In genomic region chr3:149442845-149443544, GRCh38 we compare ENCODE assay signal across 12 cellular contexts. TPM values are rescaled to one million over a fixed set of nuclear protein-coding genes. Genes with fewer than 3 reads are reported as not detected.
DNase-seq lines count a peak whose midpoint lies in the region; ATAC-seq and TF ChIP-seq lines count a peak whose summit lies in the region.
"Had no signal": no experiment of that assay in that cellular context is flagged by ENCODE, and none has a peak within 500 bp of the region (broad histone marks: within the 10 kb centered on the region; RNA-seq: fewer than 3 reads in every experiment).

No MANE protein-coding gene starts in this region.

- no peaks in the 10 kb centered on the region for H3K9me2 ChIP-seq in PC-9 (ENCODE audit: insufficient read depth)

- peak overlapping the region; percentile 43; the same call in 1 of the 2 replicates for H2AFZ ChIP-seq in PC-9

- H3K36me3 ChIP-seq in PC-9 (ENCODE audit: low read depth) (no peaks in the 10 kb centered on the region), upper lobe of right lung (no peaks in the 10 kb centered on the region)

- CTCF ChIA-PET in PC-9 (lab: Charles Lee) = no interaction called here

- H3K4me3 ChIP-seq in PC-9 (no peak overlapping the region), upper lobe of right lung (no peak overlapping the region)

- POLR2A ChIA-PET in PC-9 (lab: Charles Lee; ENCODE audit: unreplicated experiment) = interaction anchor here (0.5 to 1.0 kb wide), 2 partner anchors 65 to 128 kb away, joined by 3 to 11 read pairs; partner anchors contain the start of gene TM4SF1
- POLR2A ChIA-PET in naive thymus-derived CD8-positive, alpha-beta T cell (lab: Charles Lee) = no interaction called here

- no peaks in the 10 kb centered on the region for H3K9me3 ChIP-seq in PC-9 (ENCODE audit: insufficient read depth, low read depth)
- no peaks in the 10 kb centered on the region for H3K9me3 ChIP-seq in upper lobe of right lung

- intact Hi-C loops in PC-9 (cut with micrococcal nuclease; ENCODE audit: unreplicated experiment) (no loop called here), upper lobe of right lung (cut with DNase I) (no loop called here)

- peak overlapping the region; percentile 56 for H3K27ac ChIP-seq in PC-9
- H3K27ac ChIP-seq in upper lobe of right lung = no peak overlapping the region
- H3K27ac ChIP-seq: C4-2B had no signal

- no peaks in the 10 kb centered on the region for H3K36me3 Mint-ChIP-seq in naive thymus-derived CD8-positive, alpha-beta T cell

- peak overlapping the region; percentile 38 for H3K4me2 ChIP-seq in PC-9

- H3K9me3 Mint-ChIP-seq in naive thymus-derived CD8-positive, alpha-beta T cell = peaks cover 0 to 3% (median 0%) of the 10 kb centered on the region in 9 donors
- H3K9me3 Mint-ChIP-seq: activated T-helper 17 cell treated with anti-CD3 and anti-CD28 coated beads, Interleukin-2, amount 50 U/mL, for 72 hours; T-helper 2 cell treated with Interferon-gamma antibody and Interleukin-4, amounts not matched to agents 5 μg/mL and 100 μg/mL, for 36 hours had no signal

- H3K27me3 ChIP-seq in PC-9 (ENCODE audit: insufficient read depth, low read depth) (no peaks in the 10 kb centered on the region), upper lobe of right lung (no peaks in the 10 kb centered on the region)

- H3K4me3 Mint-ChIP-seq in naive thymus-derived CD8-positive, alpha-beta T cell = no peak overlapping the region
- H3K4me3 Mint-ChIP-seq: activated T-helper 17 cell treated with anti-CD3 and anti-CD28 coated beads, Interleukin-2, amount 50 U/mL, for 72 hours; T-helper 2 cell treated with Interferon-gamma antibody and Interleukin-4, amounts not matched to agents 5 μg/mL and 100 μg/mL, for 36 hours had no signal

- no TSS peak for BruUV-seq in PC-9 (replicated peaks; lab: Mats Ljungman, UMichigan)

- H3K27ac Mint-ChIP-seq in naive thymus-derived CD8-positive, alpha-beta T cell = no peak overlapping the region
- H3K27ac Mint-ChIP-seq: activated T-helper 17 cell treated with anti-CD3 and anti-CD28 coated beads, Interleukin-2, amount 50 U/mL, for 72 hours; T-helper 2 cell treated with Interferon-gamma antibody and Interleukin-4, amounts not matched to agents 5 μg/mL and 100 μg/mL, for 36 hours had no signal

- no peaks in the 10 kb centered on the region for H3K4me1 Mint-ChIP-seq in naive thymus-derived CD8-positive, alpha-beta T cell
- H3K4me1 Mint-ChIP-seq: activated T-helper 17 cell treated with anti-CD3 and anti-CD28 coated beads, Interleukin-2, amount 50 U/mL, for 72 hours had no signal

- no peak for TF ChIP-seq CTCF in PC-9 (conservative IDR thresholded peaks at IDR 0.05)
- TF ChIP-seq CTCF in upper lobe of right lung (IDR thresholded peaks at IDR 0.05) = no peak
- no peak for TF ChIP-seq CTCF in omental fat pad (IDR thresholded peaks at IDR 0.05)

- H3K79me2 ChIP-seq in PC-9 (ENCODE audit: low read depth) = no peaks in the 10 kb centered on the region

- peak; percentile 30 for ATAC-seq in upper lobe of right lung
- no peak for ATAC-seq in naive thymus-derived CD8-positive, alpha-beta T cell
- no peak for ATAC-seq in HG03460 (IDR thresholded peaks at IDR 0.05; ENCODE audit: unreplicated experiment)
- no peak for ATAC-seq in omental fat pad (ENCODE audit: low FRiP score)
- ATAC-seq: activated T-helper 17 cell treated with anti-CD3 and anti-CD28 coated beads, Interleukin-2, amount 50 U/mL, for 72 hours had no signal

- H3K4me1 ChIP-seq in PC-9 (replicated peaks; ENCODE audit: insufficient read depth) (peaks cover 24% of the 10 kb centered on the region), upper lobe of right lung (no peaks in the 10 kb centered on the region)

- DNase-seq in SKM-1 treated with dmso at 0.1 percent for 144 hours (lab: John Stamatoyannopoulos, UW; ENCODE audit: unreplicated experiment) = peak; percentile 31
- no peak for DNase-seq in SKM-1 (lab: John Stamatoyannopoulos, UW; ENCODE audit: unreplicated experiment)
- DNase-seq in PC-9 = peak in 1 of 2 experiments; percentile 65
- DNase-seq in fibroblast of gingiva (ENCODE audit: low read depth) = peak; percentile 43
- no peak for DNase-seq in upper lobe of right lung
- DNase-seq in naive thymus-derived CD8-positive, alpha-beta T cell = no peak
- DNase-seq in omental fat pad (ENCODE audit: low spot score) = no peak
- DNase-seq: NCI-H1694 had no signal

- H3F3A ChIP-seq in PC-9 (ENCODE audit: insufficient read depth, low read depth) = peaks cover 19% of the 10 kb centered on the region; the same call in 1 of the 2 replicates

- peaks cover 1 to 18% (median 5%) of the 10 kb centered on the region in 5 donors for H3K27me3 Mint-ChIP-seq in naive thymus-derived CD8-positive, alpha-beta T cell

- H4K20me1 ChIP-seq in PC-9 (ENCODE audit: insufficient read depth) = no peaks in the 10 kb centered on the region

RNA-seq across cellular contexts. Expression of gene TM4SF4, which starts 31.5 kb away (rescaled TPM):
- total RNA-seq in PC-9 (2021) (not detected in 2 replicates), upper lobe of right lung (0.49 TPM), omental fat pad (under 1 TPM in 2 of 4 donors, not detected in 2; 0.24 to 0.65 TPM)
- total RNA-seq in naive thymus-derived CD8-positive, alpha-beta T cell = not detected
- polyA plus RNA-seq in naive thymus-derived CD8-positive, alpha-beta T cell = not detected
- total RNA-seq: activated T-helper 17 cell treated with anti-CD3 and anti-CD28 coated beads, Interleukin-2, amount 50 U/mL, for 72 hours had no signal

Comparison
In these comparisons a context has a peak if more than half of its experiments do, and no peak if none do; other contexts are left out.
1. DNase-seq: peak in SKM-1 treated with dmso at 0.1 percent for 144 hours (single experiment) and fibroblast of gingiva (single experiment); none in SKM-1 (single experiment), upper lobe of right lung (single experiment), naive thymus-derived CD8-positive, alpha-beta T cell (0 of 10) and omental fat pad (single experiment).